13 cellular contexts compared by ENCODE assay signal in the genomic region with DNA sequence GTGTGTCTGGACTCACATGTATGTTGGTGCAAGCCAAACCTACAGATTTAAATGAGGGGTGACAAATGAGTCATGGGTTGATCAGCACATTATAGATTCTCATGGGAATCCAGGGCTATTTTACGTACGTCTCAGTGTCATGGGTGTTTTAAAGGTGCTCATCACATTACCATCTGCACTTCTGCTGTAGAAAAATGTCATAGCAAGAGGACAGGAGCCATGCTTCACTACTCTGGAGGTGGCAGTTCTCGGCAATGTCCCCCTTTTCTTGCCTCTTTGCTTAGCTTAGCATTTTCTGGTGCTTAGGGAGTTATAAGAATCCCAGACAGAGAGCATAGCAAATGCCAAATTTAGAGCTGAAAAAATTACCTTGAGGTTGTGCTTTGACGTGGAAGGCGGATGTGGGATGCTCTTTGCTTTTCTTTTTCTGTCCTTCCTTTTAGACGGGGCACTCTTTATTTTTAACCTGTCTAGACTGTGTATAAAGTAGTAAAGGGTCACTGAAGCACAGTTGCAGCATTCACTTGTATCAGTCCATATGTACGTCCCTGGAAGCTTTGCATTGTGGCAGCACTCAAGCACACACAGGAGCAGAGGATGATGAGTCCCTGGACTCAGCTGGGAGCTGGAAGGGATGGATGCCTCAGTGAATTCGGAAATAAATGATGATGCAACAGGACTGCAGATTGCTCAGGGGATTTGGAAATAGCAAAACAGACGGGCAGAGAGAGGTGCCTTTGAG.
DNase-seq lines count a peak whose midpoint lies in the region; ATAC-seq and TF ChIP-seq lines count a peak whose summit lies in the region.
"Had no signal": no experiment of that assay in that cellular context is flagged by ENCODE, and none has a peak within 500 bp of the region (broad histone marks: within the 10 kb centered on the region; RNA-seq: fewer than 3 reads in every experiment).

No MANE protein-coding gene starts in this region.

- H3K4me3 ChIP-seq in foreskin fibroblast (ENCODE audit: low read depth in 1 of 2, low read length in 2 of 2) = no peak overlapping the region
- H3K4me3 ChIP-seq: upper lobe of right lung had no signal

- no peak for TF ChIP-seq CTCF in foreskin fibroblast (IDR thresholded peaks at IDR 0.05; ENCODE audit: low read depth, low read length)

- ATAC-seq in GM18502 (IDR thresholded peaks at IDR 0.05; ENCODE audit: poor library complexity, unreplicated experiment) = peak; percentile 70
- ATAC-seq in GM21576 (IDR thresholded peaks at IDR 0.05; ENCODE audit: unreplicated experiment) = peak; percentile 74
- ATAC-seq in HG03521 (IDR thresholded peaks at IDR 0.05; ENCODE audit: unreplicated experiment) = peak; percentile 50
- ATAC-seq: activated CD8-positive, alpha-beta T cell treated with anti-CD3 and anti-CD28 coated beads for 36 hours; Panc1; upper lobe of right lung had no signal

- peak; percentile 24 to 54 for DNase-seq in foreskin fibroblast
- no peak for DNase-seq in NCI-H446 (lab: John Stamatoyannopoulos, UW)
- no peak for DNase-seq in SW 1271 (lab: John Stamatoyannopoulos, UW)
- DNase-seq in stimulated activated naive CD4-positive, alpha-beta T cell (lab: John Stamatoyannopoulos, UW) = no peak
- no peak for DNase-seq in NCI-H1092 (lab: John Stamatoyannopoulos, UW)
- DNase-seq: activated CD8-positive, alpha-beta T cell treated with anti-CD3 and anti-CD28 coated beads for 36 hours; DMS79 treated with DMSO at 0.1 percent for 48 hours; nephron progenitor cell; upper lobe of right lung had no signal

Comparison
In these comparisons a context has a peak if more than half of its experiments do, and no peak if none do; other contexts are left out.
1. DNase-seq: peak in foreskin fibroblast (2 of 2); none in NCI-H446 (0 of 2), SW 1271 (0 of 2), stimulated activated naive CD4-positive, alpha-beta T cell (0 of 6) and NCI-H1092 (single experiment).
2. Peak in every context shown above with its lines, with median percentiles within 50 percentile points of each other: ATAC-seq.